ENCODE assay signal across 8 cellular contexts in genomic region chr1:151005729-151006330, GRCh38. TPM values are rescaled to one million over a fixed set of nuclear protein-coding genes. Genes with fewer than 3 reads are reported as not detected.
DNase-seq lines count a peak whose midpoint lies in the region; ATAC-seq and TF ChIP-seq lines count a peak whose summit lies in the region.

No MANE protein-coding gene starts in this region.

- WGBS in esophagus muscularis mucosa, result 5% methylated on average over 4 of the region's 4 CpGs
- WGBS in prostate gland, result 5% methylated on average over 4 of the region's 4 CpGs

- DNase-seq in RWPE2 (ENCODE audit: low spot score) (no peak), esophagus muscularis mucosa (ENCODE audit: extremely low spot score) (no peak), prostate gland (ENCODE audit: low spot score) (no peak), iPS-NIHi11 (ENCODE audit: low spot score) (no peak), GM19240 (ENCODE audit: insufficient read length, low spot score) (no peak)

- 0 out of 3 replicates have a peak, but pooled peaks have one; percentile 2 for ATAC-seq in RWPE2 (ENCODE audit: low read depth)
- ATAC-seq in HG03378 (IDR thresholded peaks at IDR 0.05; ENCODE audit: unreplicated experiment), result no peak
- ATAC-seq in HG03354 (IDR thresholded peaks at IDR 0.05; ENCODE audit: poor library complexity, severe bottlenecking, unreplicated experiment), result no peak

- peak overlapping the region; percentile 75 for H3K27ac ChIP-seq in RWPE2 (ENCODE audit: poor library complexity, severe bottlenecking)
- H3K27ac ChIP-seq in esophagus muscularis mucosa (replicated peaks in 1 of 4), result peak overlapping the region; percentile 81 to 91 (median 87)
- H3K27ac ChIP-seq in prostate gland, result peak overlapping the region; percentile 91 to 96

- H3K4me3 ChIP-seq in GM12875 (ENCODE audit: low read depth, low read length) (peak overlapping the region; percentile 57), RWPE2 (ENCODE audit: severe bottlenecking) (peak overlapping the region; percentile 30), esophagus muscularis mucosa (peak overlapping the region; percentile 62 to 75 (median 64)), prostate gland (peak overlapping the region; percentile 33 to 48)

- H3K36me3 ChIP-seq in RWPE2 (ENCODE audit: low read depth), result no peaks in the 10 kb centered on the region; the same call in 1 of the 2 replicates
- H3K36me3 ChIP-seq in esophagus muscularis mucosa, result peaks cover 0 to 20% (median 16%) of the 10 kb centered on the region in 4 donors
- H3K36me3 ChIP-seq in prostate gland, result no peaks in the 10 kb centered on the region

- TF ChIP-seq POLR2A in esophagus muscularis mucosa (IDR thresholded peaks at IDR 0.05; ENCODE audit: low read depth) (no peak), prostate gland (IDR thresholded peaks at IDR 0.05) (no peak)

- intact Hi-C loops in esophagus muscularis mucosa (cut with DNase I) (loop anchor here (10.0 kb wide), 1 partner anchor 311 kb away; the partner anchor contains the start of gene GOLPH3L), prostate gland (cut with DNase I) (no loop called here)

- H3K9me3 ChIP-seq in RWPE2 (ENCODE audit: severe bottlenecking), result no peaks in the 10 kb centered on the region
- no peaks in the 10 kb centered on the region for H3K9me3 ChIP-seq in esophagus muscularis mucosa
- H3K9me3 ChIP-seq in prostate gland, result no peaks in the 10 kb centered on the region

- TF ChIP-seq CTCF in GM12875 (IDR thresholded peaks at IDR 0.05; ENCODE audit: borderline replicate concordance, insufficient read depth, low read depth, low read length), result no peak
- no peak for TF ChIP-seq CTCF in RWPE2 (IDR thresholded peaks at IDR 0.05; ENCODE audit: poor library complexity, severe bottlenecking)
- TF ChIP-seq CTCF in esophagus muscularis mucosa (IDR thresholded peaks at IDR 0.05), result no peak
- TF ChIP-seq CTCF in prostate gland (IDR thresholded peaks at IDR 0.05), result no peak

- TF ChIP-seq EP300 in esophagus muscularis mucosa (IDR thresholded peaks at IDR 0.05), result no peak

- H3K4me1 ChIP-seq in RWPE2 (ENCODE audit: insufficient read depth, poor library complexity, severe bottlenecking), result peaks cover 18% of the 10 kb centered on the region
- peaks cover 64 to 88% (median 80%) of the 10 kb centered on the region in 4 donors for H3K4me1 ChIP-seq in esophagus muscularis mucosa
- peaks cover 7% of the 10 kb centered on the region for H3K4me1 ChIP-seq in prostate gland (replicated peaks)

- H3K27me3 ChIP-seq in RWPE2 (ENCODE audit: insufficient read depth, poor library complexity, severe bottlenecking), result no peaks in the 10 kb centered on the region
- H3K27me3 ChIP-seq in esophagus muscularis mucosa, result no peaks in the 10 kb centered on the region
- no peaks in the 10 kb centered on the region for H3K27me3 ChIP-seq in prostate gland (replicated peaks; ENCODE audit: insufficient read depth)

RNA-seq across cellular contexts. Expression of gene MINDY1, which starts 0.9 kb away (rescaled TPM):
- total RNA-seq in esophagus muscularis mucosa, result 10 to 100 TPM; 21.6 to 31.7 (median 27.0) TPM
- total RNA-seq in prostate gland, result 10 to 100 TPM; 26.8 to 65.4 TPM

RNA-seq across cellular contexts. Expression of gene PRUNE1, which starts 2.4 kb away (rescaled TPM):
- total RNA-seq in esophagus muscularis mucosa (10 to 100 TPM; 17.4 to 40.7 (median 23.1) TPM), prostate gland (10 to 100 TPM; 29.2 to 37.5 TPM)

RNA-seq across cellular contexts. Expression of gene ANXA9, which starts 23.7 kb away (rescaled TPM):
- total RNA-seq in esophagus muscularis mucosa, result under 1 TPM; 0.13 to 0.42 (median 0.34) TPM
- 1 to 10 TPM; 1.1 to 3.4 TPM for total RNA-seq in prostate gland

RNA-seq across cellular contexts. Expression of gene BNIPL, which starts 30.6 kb away (rescaled TPM):
- total RNA-seq in esophagus muscularis mucosa, result under 1 TPM; under 0.01 to 0.17 (median 0.12) TPM
- 10 to 100 TPM; 13.2 to 14.8 TPM for total RNA-seq in prostate gland

RNA-seq across cellular contexts. Expression of gene CERS2, which starts 31.2 kb away (rescaled TPM):
- total RNA-seq in esophagus muscularis mucosa (100 to 1,000 TPM in 3 of 4 donors, 10 to 100 TPM in 1; 91.8 to 130 (median 117) TPM), prostate gland (100 to 1,000 TPM; 117 to 141 TPM)
